1 cellular context compared by ENCODE assay signal in the genomic region with DNA sequence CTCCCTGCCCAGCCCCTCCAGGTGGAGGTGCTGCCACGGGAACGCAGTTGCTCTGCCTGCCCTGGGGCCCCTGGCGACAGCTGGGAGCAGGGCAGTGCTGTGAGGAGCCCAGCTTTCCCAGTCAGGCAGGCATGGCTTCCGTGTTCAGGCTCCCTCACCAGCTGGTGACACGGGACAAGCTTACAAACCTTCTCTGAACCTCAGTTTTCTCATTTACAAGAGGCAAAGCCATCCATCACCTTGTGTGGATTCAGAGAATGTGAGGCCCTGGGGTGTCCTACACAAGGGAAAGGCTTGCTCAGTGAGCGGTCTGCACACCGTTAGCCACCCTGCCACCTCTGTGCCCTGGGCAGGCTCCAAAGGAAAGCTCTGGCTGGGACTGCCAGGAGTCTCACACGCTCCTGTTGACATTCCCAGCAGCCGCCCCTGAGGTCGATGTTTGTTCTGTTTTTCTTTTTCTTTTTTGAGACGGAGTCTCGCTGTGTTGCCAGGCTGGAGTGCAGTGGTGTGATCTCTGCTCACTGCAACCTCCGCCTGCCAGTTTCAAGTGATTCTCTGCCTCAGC.
TF ChIP-seq lines count a peak whose summit lies in the region.

No MANE protein-coding gene starts in this region.

TF ChIP-seq in SK-N-SH treated with all-trans-retinoic acid at 6 μM for 48 hours, 23 proteins besides CTCF, POLR2A, EP300 and RAD21 (continued from another document):
- TF ChIP-seq BACH2 (CRISPR knock-in tag; IDR thresholded peaks at IDR 0.05; ENCODE audit: borderline replicate concordance) (no peak), PPARA (CRISPR knock-in tag; IDR thresholded peaks at IDR 0.05; ENCODE audit: borderline replicate concordance) (no peak), RARB (CRISPR knock-in tag; IDR thresholded peaks at IDR 0.05) (no peak), OSR1 (CRISPR knock-in tag; IDR thresholded peaks at IDR 0.05) (no peak), ZC3H10 (CRISPR knock-in tag; IDR thresholded peaks at IDR 0.05) (no peak), ESRRG (CRISPR knock-in tag; IDR thresholded peaks at IDR 0.05) (no peak), ZNF70 (CRISPR knock-in tag; IDR thresholded peaks at IDR 0.05) (no peak)
